In genomic region chr11:40841231-40841630, GRCh38 we compare ENCODE assay signal across 34 cellular contexts.
"Had no signal": no experiment of that assay in that cellular context is flagged by ENCODE, and none has a peak within 500 bp of the region (broad histone marks: within the 10 kb centered on the region; RNA-seq: fewer than 3 reads in every experiment).

No MANE protein-coding gene starts in this region.

- DNase-seq: Karpas-422, Kasumi-1, MG63, MM.1S, MV-4-11, NCI-H1048, NCI-H1092, NCI-H1092 treated with DMSO at 0.1 percent for 48 hours, NCI-H1105, NCI-H1417, NCI-H1417 treated with DMSO at 0.1 percent for 48 hours, NCI-H1436, NCI-H1436 treated with DMSO at 0.1 percent for 48 hours, NCI-H146, NCI-H1694, NCI-H1694 treated with DMSO at 0.1 percent for 48 hours, NCI-H187, NCI-H187 treated with DMSO at 0.1 percent for 48 hours, NCI-H1930, NCI-H2029, NCI-H2029 treated with DMSO at 0.1 percent for 48 hours, NCI-H2081, NCI-H2081 treated with DMSO at 0.1 percent for 48 hours, NCI-H2107, NCI-H2171, NCI-H2171 treated with DMSO at 0.1 percent for 48 hours, NCI-H2227 treated with DMSO at 0.1 percent for 48 hours, NCI-H226, NCI-H345, NCI-H446, NCI-H446 treated with DMSO at 0.1 percent for 48 hours, NCI-H510A, NCI-H510A treated with DMSO at 0.1 percent for 48 hours, NCI-H524 had no signal

- H3K36me3 ChIP-seq: MG63 had no signal

- H3K4me3 ChIP-seq: MG63 had no signal

- H3K27me3 ChIP-seq: MG63 had no signal
